In genomic region chr11:46976182-46976854, GRCh38 we compare ENCODE assay signal across 23 cellular contexts. TPM values are rescaled to one million over a fixed set of nuclear protein-coding genes. Genes with fewer than 3 reads are reported as not detected.
DNase-seq lines count a peak whose midpoint lies in the region; ATAC-seq and TF ChIP-seq lines count a peak whose summit lies in the region.
"Had no signal": no experiment of that assay in that cellular context is flagged by ENCODE, and none has a peak within 500 bp of the region (broad histone marks: within the 10 kb centered on the region; RNA-seq: fewer than 3 reads in every experiment).

No MANE protein-coding gene starts in this region.

- H3K36me3 ChIP-seq in OCI-LY3 (replicated peaks; ENCODE audit: low read depth, low read length), result no peaks in the 10 kb centered on the region
- H3K36me3 ChIP-seq in mesodermal cell (ENCODE audit: control insufficient read depth, insufficient read depth, low read length), result peaks cover 11% of the 10 kb centered on the region
- H3K36me3 ChIP-seq: BE2C, uterus had no signal

- peak overlapping the region; percentile 48 for H3K4me2 ChIP-seq in OCI-LY3 (ENCODE audit: low read length)
- H3K4me2 ChIP-seq: SK-N-SH had no signal

- H2AFZ ChIP-seq in OCI-LY3 (ENCODE audit: low read depth, low read length), result no peak overlapping the region

- intact Hi-C loops in CD4-positive, alpha-beta T cell (cut with DNase I, micrococcal nuclease), result no loop called here

- ATAC-seq in HG03025 (IDR thresholded peaks at IDR 0.05; ENCODE audit: low FRiP score, unreplicated experiment) (no peak), foreskin keratinocyte (no peak), HG02678 (IDR thresholded peaks at IDR 0.05; ENCODE audit: unreplicated experiment) (no peak)
- ATAC-seq in CD4-positive, alpha-beta T cell (ENCODE audit: poor library complexity), result no peak
- ATAC-seq: psoas muscle, T-helper 17 cell had no signal

- H3K27me3 ChIP-seq in OCI-LY3 (ENCODE audit: low read depth, low read length) (no peaks in the 10 kb centered on the region), foreskin keratinocyte (no peaks in the 10 kb centered on the region)
- H3K27me3 ChIP-seq in CD4-positive, alpha-beta T cell (ENCODE audit: control insufficient read depth, insufficient read depth, low read length), result no peaks in the 10 kb centered on the region
- H3K27me3 ChIP-seq: BE2C, uterus had no signal

- H3K4me3 ChIP-seq in OCI-LY3 (ENCODE audit: low read length), result peak overlapping the region; percentile 15; the same call in 1 of the 2 replicates
- no peak overlapping the region for H3K4me3 ChIP-seq in mesodermal cell (ENCODE audit: extremely low read depth, insufficient read depth, low read length, poor library complexity, severe bottlenecking)
- H3K4me3 ChIP-seq: lung, psoas muscle, uterus had no signal

- no peak overlapping the region for H3K27ac Mint-ChIP-seq in CD4-positive, alpha-beta T cell
- H3K27ac Mint-ChIP-seq: activated naive CD4-positive, alpha-beta T cell treated with anti-CD3 and anti-CD28 coated beads, Interleukin-2, amount 50 U/mL, for 72 hours; T-helper 17 cell had no signal

- H3K27me3 Mint-ChIP-seq in CD4-positive, alpha-beta T cell, result no peaks in the 10 kb centered on the region
- H3K27me3 Mint-ChIP-seq: T-helper 17 cell had no signal

- WGBS in mesodermal cell (ENCODE audit: insufficient coverage in 2 of 2), 2 experiments, result 84 to 85% methylated on average over 3 of the region's 5 CpGs

- no peaks in the 10 kb centered on the region for H3K9me3 Mint-ChIP-seq in CD4-positive, alpha-beta T cell
- H3K9me3 Mint-ChIP-seq: activated naive CD4-positive, alpha-beta T cell treated with anti-CD3 and anti-CD28 coated beads, Interleukin-2, amount 50 U/mL, for 72 hours had no signal

- POLR2A ChIA-PET in CD4-positive, alpha-beta T cell (lab: Charles Lee), result no interaction called here

- no peaks in the 10 kb centered on the region for H3K79me2 ChIP-seq in OCI-LY3 (ENCODE audit: low read length)

- no peaks in the 10 kb centered on the region for H3K4me1 Mint-ChIP-seq in CD4-positive, alpha-beta T cell (ENCODE audit: low read depth)

- H3K36me3 Mint-ChIP-seq in CD4-positive, alpha-beta T cell (ENCODE audit: low read depth), result no peaks in the 10 kb centered on the region
- H3K36me3 Mint-ChIP-seq: activated naive CD4-positive, alpha-beta T cell treated with anti-CD3 and anti-CD28 coated beads, Interleukin-2, amount 50 U/mL, for 72 hours had no signal

- H3K4me3 Mint-ChIP-seq in CD4-positive, alpha-beta T cell, result no peak overlapping the region
- H3K4me3 Mint-ChIP-seq: T-helper 17 cell had no signal

- H4K20me1 ChIP-seq in OCI-LY3 (ENCODE audit: insufficient read depth, low read length), result no peaks in the 10 kb centered on the region

- H3K9ac ChIP-seq in OCI-LY3 (ENCODE audit: low read length), result no peak overlapping the region
- H3K9ac ChIP-seq: SK-N-SH had no signal

- H3K4me1 ChIP-seq in OCI-LY3 (ENCODE audit: low read length) (peaks cover 24% of the 10 kb centered on the region), mesodermal cell (ENCODE audit: control insufficient read depth, insufficient read depth, low read length, poor library complexity, severe bottlenecking) (peaks cover 24% of the 10 kb centered on the region), foreskin keratinocyte (peaks cover 12% of the 10 kb centered on the region)
- H3K4me1 ChIP-seq: BE2C, psoas muscle, uterus had no signal

- CTCF ChIA-PET in CD4-positive, alpha-beta T cell (lab: Charles Lee), result interaction anchor here (0.6 kb wide), 1 partner anchor 115 kb away, joined by 4 read pairs; no protein-coding TSS in a partner anchor

- H3K9me3 ChIP-seq in OCI-LY3 (ENCODE audit: insufficient read depth, low read length) (no peaks in the 10 kb centered on the region), mesodermal cell (ENCODE audit: control insufficient read depth, low read length) (no peaks in the 10 kb centered on the region)
- H3K9me3 ChIP-seq in CD4-positive, alpha-beta T cell (ENCODE audit: control insufficient read depth, low read length), result no peaks in the 10 kb centered on the region
- H3K9me3 ChIP-seq: BE2C, psoas muscle, SK-N-SH, uterus had no signal

- DNase-seq in stimulated activated CD4-positive, alpha-beta T cell treated with anti-CD3 and anti-CD28 coated beads, Interleukin-15, amount 100 ng/mL, for 24 hours, result peak; percentile 5
- no peak for DNase-seq in stimulated activated CD4-positive, alpha-beta T cell treated with anti-CD3 and anti-CD28 coated beads, Interleukin-12 subunit alpha, Interleukin-12 subunit beta, amount 100 ng/mL, for 4 hours
- no peak for DNase-seq in foreskin keratinocyte
- DNase-seq in CD4-positive, alpha-beta T cell, result no peak
- DNase-seq: activated CD4-positive, alpha-beta T cell treated with anti-CD3 and anti-CD28 coated beads for 1 hour; aorta; BE2C; dermis blood vessel endothelial cell; GDM1; NCI-H1092 treated with DMSO at 0.1 percent for 48 hours; NCI-H2029; psoas muscle; RPMI8226; SK-N-SH; T-helper 17 cell; uterus had no signal

- TF ChIP-seq CTCF in OCI-LY3 (IDR thresholded peaks at IDR 0.05; ENCODE audit: low read depth, low read length) (no peak), foreskin keratinocyte (conservative IDR thresholded peaks at IDR 0.05) (no peak)
- TF ChIP-seq CTCF in CD4-positive, alpha-beta T cell (IDR thresholded peaks at IDR 0.05), result no peak

- no peak overlapping the region for H3K27ac ChIP-seq in OCI-LY3 (ENCODE audit: low read length)
- H3K27ac ChIP-seq in mesodermal cell (ENCODE audit: low read depth, low read length, severe bottlenecking), result peak overlapping the region; percentile 92
- H3K27ac ChIP-seq in foreskin keratinocyte, result no peak overlapping the region
- no peak overlapping the region for H3K27ac ChIP-seq in CD4-positive, alpha-beta T cell (ENCODE audit: low read depth, low read length)
- H3K27ac ChIP-seq: HL-60, psoas muscle, uterus had no signal

RNA-seq across cellular contexts. Expression of gene CSTPP1, which starts 39.8 kb away (rescaled TPM):
- polyA plus RNA-seq in mesodermal cell (2013, experiment 1 of 2), result 51.4 TPM
- 43.1 TPM for polyA plus RNA-seq in mesodermal cell (2013, experiment 2 of 2)
- 25.0 and 30.3 TPM in 2 replicates for total RNA-seq in foreskin keratinocyte
- polyA plus RNA-seq in foreskin keratinocyte, result 29.5 and 32.5 TPM in 2 replicates
- 1 to 10 TPM; 6.6 to 7.3 TPM for total RNA-seq in CD4-positive, alpha-beta T cell

RNA-seq across cellular contexts. Expression of gene LRP4, which starts 58.0 kb away (rescaled TPM):
- polyA plus RNA-seq in mesodermal cell (2013, experiment 1 of 2), result 32.8 TPM
- 24.7 TPM for polyA plus RNA-seq in mesodermal cell (2013, experiment 2 of 2)
- total RNA-seq in foreskin keratinocyte, result 9.0 and 9.5 TPM in 2 replicates
- 4.2 and 5.0 TPM in 2 replicates for polyA plus RNA-seq in foreskin keratinocyte
- total RNA-seq in CD4-positive, alpha-beta T cell, result not detected
- total RNA-seq: T-helper 17 cell had no signal
